ENCODE assay signal across 1 cellular context in genomic region chr4:47862297-47862696, GRCh38.
TF ChIP-seq lines count a peak whose summit lies in the region.

No MANE protein-coding gene starts in this region.

TF ChIP-seq in GM12891, 5 proteins besides CTCF, POLR2A, EP300 and RAD21:
- TF ChIP-seq POU2F2 (IDR thresholded peaks at IDR 0.05; ENCODE audit: low read depth, low read length) (no peak), TAF1 (IDR thresholded peaks at IDR 0.05; ENCODE audit: low read depth, low read length) (no peak), SPI1 (IDR thresholded peaks at IDR 0.05; ENCODE audit: low read depth, low read length) (no peak), POLR2AphosphoS5 (IDR thresholded peaks at IDR 0.05; ENCODE audit: low read depth, low read length) (no peak), PAX5 (IDR thresholded peaks at IDR 0.05; ENCODE audit: insufficient read depth, low read length, severe bottlenecking) (no peak)
